20 cellular contexts compared by ENCODE assay signal in the genomic region with DNA sequence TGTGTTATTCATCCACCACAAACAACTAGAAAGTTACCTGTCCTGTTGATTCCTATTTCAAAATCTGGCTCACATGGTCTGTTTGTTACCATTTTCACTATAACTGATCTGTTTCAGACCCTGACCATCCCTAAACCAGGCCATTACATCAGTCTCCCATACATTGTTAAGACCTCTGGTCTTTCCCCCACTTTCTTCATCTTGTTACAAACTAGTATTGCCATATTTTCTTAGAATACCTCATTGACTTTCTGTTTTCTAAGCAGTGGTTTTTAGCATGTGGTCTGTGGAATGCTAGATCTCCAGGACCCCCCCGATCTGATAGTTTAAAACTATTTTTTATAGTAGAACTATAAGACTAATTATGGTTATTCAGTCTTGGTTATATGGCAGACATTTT.
"Had no signal": no experiment of that assay in that cellular context is flagged by ENCODE, and none has a peak within 500 bp of the region (broad histone marks: within the 10 kb centered on the region; RNA-seq: fewer than 3 reads in every experiment).

No MANE protein-coding gene starts in this region.

- H3K9me3 Mint-ChIP-seq: activated naive CD4-positive, alpha-beta T cell treated with anti-CD3 and anti-CD28 coated beads, Interleukin-2, amount 50 U/mL, for 24 hours; neural progenitor cell; stimulated activated effector memory CD8-positive, alpha-beta T cell treated with anti-CD3 and anti-CD28 coated beads, Interleukin-12 subunit alpha, Interleukin-12 subunit beta, amount 100 ng/mL, for 72 hours; T-cell had no signal

- H3K27ac ChIP-seq: adrenal gland, colonic mucosa, lower lobe of right lung, neural progenitor cell, ovary, thoracic aorta, uterus, VCaP had no signal

- H3K9ac ChIP-seq: neural progenitor cell had no signal

- H3K4me1 ChIP-seq: colonic mucosa, uterus had no signal

- H3K4me3 ChIP-seq: adrenal gland, colonic mucosa, lower lobe of right lung, neural progenitor cell, ovary, thoracic aorta, uterus had no signal

- H3K27me3 Mint-ChIP-seq: activated CD8-positive, alpha-beta memory T cell treated with anti-CD3 and anti-CD28 coated beads, Interleukin-2, amount 10 ng/mL, durations not matched to agents 7 days and 5 days; activated naive CD4-positive, alpha-beta T cell treated with anti-CD3 and anti-CD28 coated beads, Interleukin-2, amount 50 U/mL, for 24 hours; naive B cell; T-cell had no signal

- H3K36me3 ChIP-seq: adrenal gland, colonic mucosa, lower lobe of right lung, neural progenitor cell, ovary, thoracic aorta, uterus had no signal

- H3K9me3 ChIP-seq: colonic mucosa, lower lobe of right lung, thoracic aorta, uterus had no signal

- H3K27me3 ChIP-seq: adrenal gland, colonic mucosa, neural progenitor cell, ovary, uterus had no signal

- ATAC-seq: activated CD8-positive, alpha-beta memory T cell treated with anti-CD3 and anti-CD28 coated beads, Interleukin-2, amount 10 ng/mL, durations not matched to agents 7 days and 5 days; left colon; stimulated activated effector memory CD8-positive, alpha-beta T cell treated with anti-CD3 and anti-CD28 coated beads, Interleukin-12 subunit alpha, Interleukin-12 subunit beta, amount 100 ng/mL, for 72 hours; T-cell had no signal

- H3K4me1 Mint-ChIP-seq: activated CD8-positive, alpha-beta memory T cell treated with anti-CD3 and anti-CD28 coated beads, Interleukin-2, amount 10 ng/mL, durations not matched to agents 7 days and 5 days; activated naive CD4-positive, alpha-beta T cell treated with anti-CD3 and anti-CD28 coated beads, Interleukin-2, amount 50 U/mL, for 24 hours; stimulated activated effector memory CD8-positive, alpha-beta T cell treated with anti-CD3 and anti-CD28 coated beads, Interleukin-12 subunit alpha, Interleukin-12 subunit beta, amount 100 ng/mL, for 72 hours; T-cell had no signal

- H3K4me3 Mint-ChIP-seq: activated CD8-positive, alpha-beta memory T cell treated with anti-CD3 and anti-CD28 coated beads, Interleukin-2, amount 10 ng/mL, durations not matched to agents 7 days and 5 days; activated naive CD4-positive, alpha-beta T cell treated with anti-CD3 and anti-CD28 coated beads, Interleukin-2, amount 50 U/mL, for 24 hours; naive B cell; neural progenitor cell; stimulated activated effector memory CD8-positive, alpha-beta T cell treated with anti-CD3 and anti-CD28 coated beads, Interleukin-12 subunit alpha, Interleukin-12 subunit beta, amount 100 ng/mL, for 72 hours; T-cell had no signal

- H3K36me3 Mint-ChIP-seq: activated CD8-positive, alpha-beta memory T cell treated with anti-CD3 and anti-CD28 coated beads, Interleukin-2, amount 10 ng/mL, durations not matched to agents 7 days and 5 days; activated naive CD4-positive, alpha-beta T cell treated with anti-CD3 and anti-CD28 coated beads, Interleukin-2, amount 50 U/mL, for 24 hours; naive B cell; neural progenitor cell; stimulated activated effector memory CD8-positive, alpha-beta T cell treated with anti-CD3 and anti-CD28 coated beads, Interleukin-12 subunit alpha, Interleukin-12 subunit beta, amount 100 ng/mL, for 72 hours; T-cell had no signal

- DNase-seq: activated CD4-positive, alpha-beta T cell treated with anti-CD3 and anti-CD28 coated beads, Interleukin-2, amount 50 U/mL, for 48 hours; activated CD8-positive, alpha-beta memory T cell treated with anti-CD3 and anti-CD28 coated beads, Interleukin-2, amount 10 ng/mL, durations not matched to agents 7 days and 5 days; activated T-cell treated with anti-CD3 and anti-CD28 coated beads, Interleukin-2, amount 50 U/mL, for 1 hour; adrenal gland; colonic mucosa; head of caudate nucleus; left colon; lower lobe of right lung; naive B cell; ovary; stimulated activated CD4-positive, alpha-beta T cell treated with anti-CD3 and anti-CD28 coated beads, Interleukin-12 subunit alpha, Interleukin-12 subunit beta, amount 100 ng/mL, for 4 hours; stimulated activated CD4-positive, alpha-beta T cell treated with anti-CD3 and anti-CD28 coated beads, Interleukin-2, amount 100 ng/mL, for 24 hours; T-cell; T1000; uterus had no signal

- H3K4me2 ChIP-seq: neural progenitor cell had no signal

- H3K27ac Mint-ChIP-seq: activated CD8-positive, alpha-beta memory T cell treated with anti-CD3 and anti-CD28 coated beads, Interleukin-2, amount 10 ng/mL, durations not matched to agents 7 days and 5 days; activated naive CD4-positive, alpha-beta T cell treated with anti-CD3 and anti-CD28 coated beads, Interleukin-2, amount 50 U/mL, for 24 hours; naive B cell; neural progenitor cell; stimulated activated effector memory CD8-positive, alpha-beta T cell treated with anti-CD3 and anti-CD28 coated beads, Interleukin-12 subunit alpha, Interleukin-12 subunit beta, amount 100 ng/mL, for 72 hours; T-cell had no signal
